ENCODE assay signal across 9 cellular contexts in the genomic region with DNA sequence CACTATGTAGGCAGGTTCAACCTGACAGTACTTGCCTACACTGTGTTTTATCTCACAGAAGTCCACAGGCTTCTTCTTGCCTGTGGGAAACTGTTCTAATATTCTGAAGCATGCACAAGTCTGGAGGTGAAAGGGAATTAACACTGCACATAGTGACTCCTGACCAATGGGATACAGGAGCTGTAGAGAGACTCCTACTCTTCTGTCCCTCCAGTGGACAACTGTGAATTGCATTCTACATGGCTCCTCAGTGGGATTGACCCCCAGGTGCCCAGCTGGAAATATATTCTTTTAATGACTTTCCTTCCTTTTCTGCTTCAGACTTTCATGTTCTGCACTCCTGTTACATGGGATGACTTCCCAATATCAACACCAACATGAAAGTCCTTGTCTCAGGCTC. TPM values are rescaled to one million over a fixed set of nuclear protein-coding genes. Genes with fewer than 3 reads are reported as not detected.
A peak's percentile ranks its signal among the peaks of the same experiment; 100 is the strongest.
DNase-seq lines count a peak whose midpoint lies in the region; ATAC-seq, FAIRE-seq and TF ChIP-seq lines count a peak whose summit lies in the region.
"Had no signal": no experiment of that assay in that cellular context is flagged by ENCODE, and none has a peak within 500 bp of the region (broad histone marks: within the 10 kb centered on the region; RNA-seq: fewer than 3 reads in every experiment).

No MANE protein-coding gene starts in this region.

- DNase-seq in CD14-positive monocyte (ENCODE audit: low spot score): no peak
- peak; percentile 49 to 55 for DNase-seq in HAP-1 (ENCODE audit: low spot score in 2 of 2)
- DNase-seq in SHP77 (lab: John Stamatoyannopoulos, UW): peak; percentile 8 to 27
- DNase-seq in kidney: no peak
- no peak for DNase-seq in activated effector memory CD4-positive, alpha-beta T cell treated with anti-CD3 and anti-CD28 coated beads, Interleukin-2, amount 50 U/mL, for 16 hours
- no peak for DNase-seq in activated naive CD4-positive, alpha-beta T cell treated with anti-CD3 and anti-CD28 coated beads, Interleukin-2, amount 50 U/mL, for 16 hours
- no peak for DNase-seq in NCI-H2196 (lab: John Stamatoyannopoulos, UW; ENCODE audit: unreplicated experiment)

- ATAC-seq in GM21528 (IDR thresholded peaks at IDR 0.05; ENCODE audit: low FRiP score, unreplicated experiment): no peak

- no peak overlapping the region for H3K4me3 Mint-ChIP-seq in CD14-positive monocyte

- in situ Hi-C loops in HAP-1 (cut with MboI; ENCODE audit: low sequenced_read_pairs): loop anchor here (10.0 kb wide), 1 partner anchor 296 kb away; no protein-coding TSS in a partner anchor

- H3K36me3 ChIP-seq in HAP-1 (replicated peaks) (no peaks in the 10 kb centered on the region), kidney (ENCODE audit: control insufficient read depth in 1 of 2, insufficient read depth in 2 of 2, low read length in 2 of 2) (no peaks in the 10 kb centered on the region)
- H3K36me3 ChIP-seq: thoracic aorta had no signal

- peaks cover 3% of the 10 kb centered on the region for H3K27me3 ChIP-seq in HAP-1 (ENCODE audit: low read depth)

- H3K4me1 ChIP-seq in HAP-1 (no peaks in the 10 kb centered on the region), kidney (ENCODE audit: control insufficient read depth in 1 of 2, insufficient read depth in 1 of 2, low read depth in 1 of 2, low read length in 2 of 2) (no peaks in the 10 kb centered on the region)

- intact Hi-C loops in CD14-positive monocyte (cut with micrococcal nuclease): loop anchor here in 1 of 2 donors (10.0 kb wide), 1 partner anchor 296 kb away; no protein-coding TSS in a partner anchor
- intact Hi-C loops in kidney (cut with DNase I): no loop called here

- no peak for FAIRE-seq in kidney (lab: Jason Lieb, UNC)

- no peaks in the 10 kb centered on the region for H3K36me3 Mint-ChIP-seq in CD14-positive monocyte

- H3K9me3 ChIP-seq in HAP-1 (no peaks in the 10 kb centered on the region), kidney (ENCODE audit: control insufficient read depth in 1 of 2, low read length in 2 of 2) (no peaks in the 10 kb centered on the region)
- H3K9me3 ChIP-seq: thoracic aorta had no signal

- H3K4me3 ChIP-seq in HAP-1 (no peak overlapping the region), kidney (ENCODE audit: low read length in 2 of 2) (no peak overlapping the region)
- H3K4me3 ChIP-seq: thoracic aorta had no signal

- H3K27ac ChIP-seq in kidney (ENCODE audit: low read depth in 2 of 2, low read length in 2 of 2): no peak overlapping the region
- H3K27ac ChIP-seq: thoracic aorta had no signal

- H3K27ac Mint-ChIP-seq in CD14-positive monocyte: no peak overlapping the region

- peaks cover 0 to 8% (median 2%) of the 10 kb centered on the region in 7 donors for H3K9me3 Mint-ChIP-seq in CD14-positive monocyte

- peaks cover 2 to 6% (median 2%) of the 10 kb centered on the region in 3 donors for H3K27me3 Mint-ChIP-seq in CD14-positive monocyte (ENCODE audit: low read depth in 3 of 3)

- no peak overlapping the region for H3K9ac ChIP-seq in kidney (ENCODE audit: low read length in 2 of 2)

- TF ChIP-seq CTCF in CD14-positive monocyte (IDR thresholded peaks at IDR 0.05) (peak; percentile 47), kidney (IDR thresholded peaks at IDR 0.05; ENCODE audit: borderline replicate concordance, extremely low read depth, insufficient read depth) (peak; percentile 29)

- H3K4me1 Mint-ChIP-seq in CD14-positive monocyte: no peaks in the 10 kb centered on the region

RNA-seq across cellular contexts. Expression of a gene that starts 8.2 kb away (rescaled TPM):
- polyA plus RNA-seq in CD14-positive monocyte: 10 to 100 TPM; 21.0 to 23.6 TPM
- 41.6 TPM for total RNA-seq in kidney
- 16.2 TPM for polyA plus RNA-seq in kidney (ENCODE audit: insufficient read depth, low read depth, low replicate concordance)

RNA-seq across cellular contexts. Expression of a gene that starts 57.3 kb away (rescaled TPM):
- polyA plus RNA-seq in CD14-positive monocyte (under 1 TPM; 0.20 to 0.82 TPM), kidney (ENCODE audit: insufficient read depth, low read depth, low replicate concordance) (1.9 TPM)
- total RNA-seq in kidney: 9.5 TPM

Comparison
In these comparisons a context has a peak if more than half of its experiments do, and no peak if none do; other contexts are left out.
1. DNase-seq: peak in HAP-1 (2 of 2) and SHP77 (2 of 2); none in CD14-positive monocyte (single experiment), kidney (single experiment), activated effector memory CD4-positive, alpha-beta T cell treated with anti-CD3 and anti-CD28 coated beads, Interleukin-2, amount 50 U/mL, for 16 hours (single experiment), activated naive CD4-positive, alpha-beta T cell treated with anti-CD3 and anti-CD28 coated beads, Interleukin-2, amount 50 U/mL, for 16 hours (single experiment) and NCI-H2196 (single experiment).